Comparison of ENCODE assay signal across 2 cellular contexts in the genomic region with DNA sequence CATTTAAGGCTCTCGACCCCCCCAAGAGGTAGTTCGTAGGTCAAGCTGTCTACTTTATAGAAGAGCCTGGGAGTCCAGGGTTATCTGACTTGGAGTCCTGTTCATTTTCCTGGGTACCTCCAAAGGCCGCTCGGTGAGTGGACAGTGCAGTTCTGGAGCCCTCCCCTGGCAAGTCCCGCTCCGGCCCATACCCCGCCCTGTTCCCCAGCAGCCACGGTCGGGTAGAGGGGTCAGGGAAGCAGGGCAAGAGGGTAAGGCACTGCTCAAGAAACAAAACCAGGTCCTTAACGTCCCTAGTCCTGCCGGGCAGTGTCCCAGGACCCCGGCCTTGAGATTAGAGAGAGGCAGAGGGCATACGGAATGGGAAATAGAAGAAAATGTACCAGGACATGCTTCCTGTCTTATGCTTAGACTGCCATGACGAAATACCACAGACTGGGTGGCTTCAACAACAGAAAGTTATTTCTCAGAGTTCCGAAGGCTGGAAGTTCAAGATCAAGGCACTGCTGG.
TF ChIP-seq lines count a peak whose summit lies in the region.

No MANE protein-coding gene starts in this region.

TF ChIP-seq in A549, 52 proteins besides CTCF, POLR2A, EP300 and RAD21:
- TF ChIP-seq JUN (IDR thresholded peaks at IDR 0.05): peak in 1 of 2 experiments; percentile 4; a peak in 1 of 5 replicates
- TF ChIP-seq KDM5A (IDR thresholded peaks at IDR 0.05): no peak
- no peak for TF ChIP-seq PHF8 (IDR thresholded peaks at IDR 0.05; ENCODE audit: borderline replicate concordance, low read depth)

TF ChIP-seq in HepG2, 621 proteins besides CTCF, POLR2A, EP300 and RAD21:
- TF ChIP-seq MED1 (CRISPR knock-in tag; IDR thresholded peaks at IDR 0.05) (no peak), DR1 (CRISPR knock-in tag; IDR thresholded peaks at IDR 0.05) (no peak), BRCA1 (CRISPR knock-in tag; IDR thresholded peaks at IDR 0.05) (no peak), ZSCAN31 (CRISPR knock-in tag; IDR thresholded peaks at IDR 0.05; ENCODE audit: low read depth) (no peak), ZNF652 (CRISPR knock-in tag; IDR thresholded peaks at IDR 0.05; ENCODE audit: borderline replicate concordance, low read depth) (no peak), ZNF792 (CRISPR knock-in tag; IDR thresholded peaks at IDR 0.05) (no peak), NFE2L1 (CRISPR knock-in tag; IDR thresholded peaks at IDR 0.05; ENCODE audit: borderline replicate concordance) (no peak), ZNF850 (CRISPR knock-in tag; conservative IDR thresholded peaks at IDR 0.05) (no peak), CEBPB (IDR thresholded peaks at IDR 0.05; ENCODE audit: borderline replicate concordance, low read depth, low read length) (peak; percentile 27; the same call in 1 of the 2 replicates), ZNF572 (CRISPR knock-in tag; IDR thresholded peaks at IDR 0.05) (0 out of 2 replicates have a peak, but pooled peaks have one; percentile 45)
- TF ChIP-seq, protein P1, sequence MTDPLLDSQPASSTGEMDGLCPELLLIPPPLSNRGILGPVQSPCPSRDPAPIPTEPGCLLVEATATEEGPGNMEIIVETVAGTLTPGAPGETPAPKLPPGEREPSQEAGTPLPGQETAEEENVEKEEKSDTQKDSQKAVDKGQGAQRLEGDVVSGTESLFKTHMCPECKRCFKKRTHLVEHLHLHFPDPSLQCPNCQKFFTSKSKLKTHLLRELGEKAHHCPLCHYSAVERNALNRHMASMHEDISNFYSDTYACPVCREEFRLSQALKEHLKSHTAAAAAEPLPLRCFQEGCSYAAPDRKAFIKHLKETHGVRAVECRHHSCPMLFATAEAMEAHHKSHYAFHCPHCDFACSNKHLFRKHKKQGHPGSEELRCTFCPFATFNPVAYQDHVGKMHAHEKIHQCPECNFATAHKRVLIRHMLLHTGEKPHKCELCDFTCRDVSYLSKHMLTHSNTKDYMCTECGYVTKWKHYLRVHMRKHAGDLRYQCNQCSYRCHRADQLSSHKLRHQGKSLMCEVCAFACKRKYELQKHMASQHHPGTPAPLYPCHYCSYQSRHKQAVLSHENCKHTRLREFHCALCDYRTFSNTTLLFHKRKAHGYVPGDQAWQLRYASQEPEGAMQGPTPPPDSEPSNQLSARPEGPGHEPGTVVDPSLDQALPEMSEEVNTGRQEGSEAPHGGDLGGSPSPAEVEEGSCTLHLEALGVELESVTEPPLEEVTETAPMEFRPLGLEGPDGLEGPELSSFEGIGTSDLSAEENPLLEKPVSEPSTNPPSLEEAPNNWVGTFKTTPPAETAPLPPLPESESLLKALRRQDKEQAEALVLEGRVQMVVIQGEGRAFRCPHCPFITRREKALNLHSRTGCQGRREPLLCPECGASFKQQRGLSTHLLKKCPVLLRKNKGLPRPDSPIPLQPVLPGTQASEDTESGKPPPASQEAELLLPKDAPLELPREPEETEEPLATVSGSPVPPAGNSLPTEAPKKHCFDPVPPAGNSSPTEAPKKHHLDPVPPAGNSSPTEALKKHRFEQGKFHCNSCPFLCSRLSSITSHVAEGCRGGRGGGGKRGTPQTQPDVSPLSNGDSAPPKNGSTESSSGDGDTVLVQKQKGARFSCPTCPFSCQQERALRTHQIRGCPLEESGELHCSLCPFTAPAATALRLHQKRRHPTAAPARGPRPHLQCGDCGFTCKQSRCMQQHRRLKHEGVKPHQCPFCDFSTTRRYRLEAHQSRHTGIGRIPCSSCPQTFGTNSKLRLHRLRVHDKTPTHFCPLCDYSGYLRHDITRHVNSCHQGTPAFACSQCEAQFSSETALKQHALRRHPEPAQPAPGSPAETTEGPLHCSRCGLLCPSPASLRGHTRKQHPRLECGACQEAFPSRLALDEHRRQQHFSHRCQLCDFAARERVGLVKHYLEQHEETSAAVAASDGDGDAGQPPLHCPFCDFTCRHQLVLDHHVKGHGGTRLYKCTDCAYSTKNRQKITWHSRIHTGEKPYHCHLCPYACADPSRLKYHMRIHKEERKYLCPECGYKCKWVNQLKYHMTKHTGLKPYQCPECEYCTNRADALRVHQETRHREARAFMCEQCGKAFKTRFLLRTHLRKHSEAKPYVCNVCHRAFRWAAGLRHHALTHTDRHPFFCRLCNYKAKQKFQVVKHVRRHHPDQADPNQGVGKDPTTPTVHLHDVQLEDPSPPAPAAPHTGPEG (CRISPR knock-in tag; IDR thresholded peaks at IDR 0.05): no peak
TF ChIP-seq in HepG2: peak in this region for 2.
